In the genomic region with DNA sequence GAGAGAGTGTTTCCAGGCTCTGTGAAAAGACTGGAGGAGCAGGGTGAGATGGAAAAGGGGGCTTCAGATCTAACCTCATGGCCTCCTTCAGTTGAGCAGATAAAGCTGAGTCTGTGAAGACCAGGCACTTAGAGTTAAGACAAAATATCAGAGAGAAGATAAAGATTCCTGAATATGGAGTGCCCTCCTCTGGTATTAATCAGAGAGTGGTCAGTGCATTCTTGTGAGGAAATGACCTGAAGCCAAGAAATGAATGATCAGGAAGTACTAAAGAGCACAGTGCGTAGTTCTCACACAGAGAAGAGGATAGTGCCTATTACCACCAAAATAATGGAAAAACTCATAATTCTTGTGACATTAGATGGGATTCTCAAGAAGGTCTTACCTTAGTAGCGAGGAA, we compare ENCODE assay signal across 13 cellular contexts.
DNase-seq lines count a peak whose midpoint lies in the region; ATAC-seq and TF ChIP-seq lines count a peak whose summit lies in the region.
"Had no signal": no experiment of that assay in that cellular context is flagged by ENCODE, and none has a peak within 500 bp of the region (broad histone marks: within the 10 kb centered on the region; RNA-seq: fewer than 3 reads in every experiment).

No MANE protein-coding gene starts in this region.

- H3K9me3 ChIP-seq in MM.1S (replicated peaks; ENCODE audit: insufficient read depth, low read length): no peaks in the 10 kb centered on the region
- H3K9me3 ChIP-seq: MG63 had no signal

- TF ChIP-seq CTCF in VCaP (conservative IDR thresholded peaks at IDR 0.05) (peak; percentile 65), MM.1S (IDR thresholded peaks at IDR 0.05; ENCODE audit: low read length) (no peak)

- no peaks in the 10 kb centered on the region for H4K20me1 ChIP-seq in MM.1S (ENCODE audit: insufficient read depth, low read length)

- no peak overlapping the region for H2AFZ ChIP-seq in MM.1S (ENCODE audit: low read length)

- H3F3A ChIP-seq in MM.1S (ENCODE audit: insufficient read depth, low read length): no peaks in the 10 kb centered on the region

- ATAC-seq in left lobe of liver (peak; percentile 39), HG03469 (IDR thresholded peaks at IDR 0.05; ENCODE audit: unreplicated experiment) (no peak), HG03565 (IDR thresholded peaks at IDR 0.05; ENCODE audit: unreplicated experiment) (no peak), GM18907 (IDR thresholded peaks at IDR 0.05; ENCODE audit: unreplicated experiment) (no peak)

- H3K27ac ChIP-seq in VCaP (no peak overlapping the region), MM.1S (ENCODE audit: low read length) (no peak overlapping the region)
- H3K27ac ChIP-seq: esophagus muscularis mucosa had no signal

- no peaks in the 10 kb centered on the region for H3K27me3 ChIP-seq in MM.1S (replicated peaks; ENCODE audit: insufficient read depth, low read length)
- H3K27me3 ChIP-seq: esophagus muscularis mucosa, MG63 had no signal

- in situ Hi-C loops in ACHN (cut with HindIII; ENCODE audit: low pct_ligation_motif_present, low pct_unique_long_range_greater_than_20kb, low sequenced_read_pairs): no loop called here

- no peaks in the 10 kb centered on the region for H3K9me2 ChIP-seq in MM.1S (replicated peaks; ENCODE audit: insufficient read depth, low read length)

- no peaks in the 10 kb centered on the region for H3K79me2 ChIP-seq in MM.1S (ENCODE audit: low read length)

- no peaks in the 10 kb centered on the region for H3K36me3 ChIP-seq in MM.1S (replicated peaks; ENCODE audit: insufficient read depth, low read length)
- H3K36me3 ChIP-seq: esophagus muscularis mucosa, MG63 had no signal

- no peak overlapping the region for H3K9ac ChIP-seq in MM.1S (ENCODE audit: low read length)

- H3K4me2 ChIP-seq in MM.1S (ENCODE audit: low read depth, low read length): no peak overlapping the region

- H3K4me1 ChIP-seq in MM.1S (ENCODE audit: low read length): no peaks in the 10 kb centered on the region
- H3K4me1 ChIP-seq: esophagus muscularis mucosa had no signal

- no peak overlapping the region for H3K4me3 ChIP-seq in MM.1S (ENCODE audit: low read length)
- H3K4me3 ChIP-seq: esophagus muscularis mucosa, MG63 had no signal

- peak; percentile 52 for DNase-seq in ACHN
- DNase-seq in M059J (ENCODE audit: low read depth): peak; percentile 19
- no peak for DNase-seq in left lobe of liver (ENCODE audit: low spot score)
- no peak for DNase-seq in MM.1S
- DNase-seq: HCEC 1CT; immature natural killer cell; MG63; stimulated activated CD4-positive, alpha-beta T cell treated with anti-CD3 and anti-CD28 coated beads, Interleukin-2, amount 100 ng/mL, for 24 hours had no signal

Comparison
In these comparisons a context has a peak if more than half of its experiments do, and no peak if none do; other contexts are left out.
1. DNase-seq: peak in ACHN (single experiment) and M059J (single experiment); none in left lobe of liver (single experiment) and MM.1S (single experiment).